ENCODE assay signal across 15 cellular contexts in genomic region chr6:144466716-144467115, GRCh38.
"Had no signal": no experiment of that assay in that cellular context is flagged by ENCODE, and none has a peak within 500 bp of the region (broad histone marks: within the 10 kb centered on the region; RNA-seq: fewer than 3 reads in every experiment).

No MANE protein-coding gene starts in this region.

- DNase-seq: activated T-cell treated with anti-CD3 and anti-CD28 coated beads, Interleukin-2, amount 50 U/mL, for 1 hour; amniotic stem cell; body of pancreas; caudate nucleus; hypothalamus; left ventricle myocardium superior; mesenchymal stem cell; ovary; sigmoid colon; spleen had no signal

- H3K27me3 Mint-ChIP-seq: activated naive CD4-positive, alpha-beta T cell treated with anti-CD3 and anti-CD28 coated beads, Interleukin-2, amount 50 U/mL, for 24 hours had no signal

- H3K36me3 ChIP-seq: neural progenitor cell, ovary had no signal

- H3K4me3 Mint-ChIP-seq: activated naive CD4-positive, alpha-beta T cell treated with anti-CD3 and anti-CD28 coated beads, Interleukin-2, amount 50 U/mL, for 24 hours; neural progenitor cell; T-helper 2 cell treated with Interferon-gamma antibody and Interleukin-4, amounts not matched to agents 5 μg/mL and 100 μg/mL, for 36 hours had no signal

- H3K9ac ChIP-seq: neural progenitor cell had no signal

- H3K9me3 ChIP-seq: body of pancreas, esophagus muscularis mucosa, ovary, sigmoid colon had no signal

- H3K4me1 ChIP-seq: esophagus muscularis mucosa, neural progenitor cell, sigmoid colon had no signal

- H3K27ac ChIP-seq: body of pancreas, coronary artery, esophagus muscularis mucosa, neural progenitor cell, ovary, sigmoid colon, spleen had no signal

- ATAC-seq: body of pancreas, left ventricle myocardium superior had no signal

- H3K27ac Mint-ChIP-seq: activated naive CD4-positive, alpha-beta T cell treated with anti-CD3 and anti-CD28 coated beads, Interleukin-2, amount 50 U/mL, for 24 hours; neural progenitor cell; T-helper 2 cell treated with Interferon-gamma antibody and Interleukin-4, amounts not matched to agents 5 μg/mL and 100 μg/mL, for 36 hours had no signal

- H3K4me1 Mint-ChIP-seq: neural progenitor cell had no signal

- H3K27me3 ChIP-seq: body of pancreas, esophagus muscularis mucosa, neural progenitor cell, ovary, sigmoid colon, spleen had no signal

- H3K4me3 ChIP-seq: body of pancreas, coronary artery, esophagus muscularis mucosa, neural progenitor cell, ovary, sigmoid colon, spleen had no signal

- H3K9me3 Mint-ChIP-seq: activated naive CD4-positive, alpha-beta T cell treated with anti-CD3 and anti-CD28 coated beads, Interleukin-2, amount 50 U/mL, for 24 hours had no signal
